8 cellular contexts compared by ENCODE assay signal in the genomic region with DNA sequence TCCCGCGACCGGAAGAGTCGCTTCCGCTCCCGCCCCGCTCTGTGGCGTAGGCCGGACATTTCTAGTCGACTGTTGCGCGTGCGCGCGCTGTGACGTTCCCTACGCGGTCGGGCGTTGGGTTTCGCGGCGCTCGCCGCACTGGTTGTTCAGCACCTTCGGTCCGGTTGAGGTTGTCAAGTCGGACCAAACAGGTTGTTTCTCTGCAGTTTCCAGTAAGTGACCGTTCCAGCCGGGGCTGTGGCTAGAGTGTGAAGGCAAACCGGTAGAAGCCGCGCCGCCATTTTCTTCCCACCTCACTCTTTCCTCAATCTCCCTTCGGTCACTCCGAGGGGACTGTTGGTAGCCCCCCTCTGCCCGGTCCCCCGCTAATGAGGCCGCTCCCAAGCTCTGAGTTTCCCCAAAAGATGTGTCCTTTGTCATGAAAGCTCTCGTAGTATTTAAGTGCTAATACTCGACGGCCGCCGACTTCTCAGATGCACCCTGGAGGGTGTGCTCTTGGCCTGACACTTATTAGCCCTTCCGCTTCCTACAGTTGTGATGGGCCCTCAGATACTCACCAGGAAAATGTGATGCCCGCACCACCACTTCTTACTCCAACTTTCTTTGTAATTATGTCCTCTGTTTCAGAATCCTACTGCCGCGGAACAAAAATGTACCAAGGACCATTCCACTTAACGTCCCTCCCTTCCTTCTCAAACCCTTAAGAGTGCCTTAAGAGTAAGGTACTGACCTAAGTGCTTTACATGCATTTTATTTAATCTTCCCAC. TPM values are rescaled to one million over a fixed set of nuclear protein-coding genes. Genes with fewer than 3 reads are reported as not detected.
DNase-seq lines count a peak whose midpoint lies in the region; ATAC-seq lines count a peak whose summit lies in the region.

No MANE protein-coding gene starts in this region.

- H3K27ac Mint-ChIP-seq in CD4-positive, alpha-beta memory T cell = peak overlapping the region; percentile 93 to 98 (median 97)

- H3K4me3 ChIP-seq in CD4-positive, alpha-beta memory T cell (ENCODE audit: low read length in 2 of 2) = peak overlapping the region; percentile 75 to 84
- peak overlapping the region; percentile 83 for H3K4me3 ChIP-seq in effector memory CD4-positive, alpha-beta T cell (ENCODE audit: insufficient read depth, low read depth, low read length, poor library complexity, severe bottlenecking)

- no peaks in the 10 kb centered on the region for H3K9me3 ChIP-seq in CD4-positive, alpha-beta memory T cell (ENCODE audit: control insufficient read depth in 1 of 2, low read length in 2 of 2)
- H3K9me3 ChIP-seq in effector memory CD4-positive, alpha-beta T cell (ENCODE audit: control insufficient read depth, low read length) = no peaks in the 10 kb centered on the region

- peak; percentile 94 for ATAC-seq in GM19438 (IDR thresholded peaks at IDR 0.05; ENCODE audit: low read depth, unreplicated experiment)
- ATAC-seq in HG03565 (IDR thresholded peaks at IDR 0.05; ENCODE audit: unreplicated experiment) = peak; percentile 91

- peaks cover 16% of the 10 kb centered on the region for H3K4me1 ChIP-seq in CD4-positive, alpha-beta memory T cell (ENCODE audit: insufficient read depth, low read length)
- no peaks in the 10 kb centered on the region for H3K4me1 ChIP-seq in effector memory CD4-positive, alpha-beta T cell (ENCODE audit: control insufficient read depth, insufficient read depth, low read length, poor library complexity, severe bottlenecking)

- H3K9me3 Mint-ChIP-seq in CD4-positive, alpha-beta memory T cell = no peaks in the 10 kb centered on the region

- POLR2A ChIA-PET in CD4-positive, alpha-beta memory T cell (lab: Charles Lee; ENCODE audit: partially characterized antibody) = interaction anchor here (1.0 to 2.0 kb wide), 8 partner anchors 25 to 60 kb away, joined by 3 to 12 read pairs (median 5); no protein-coding TSS in a partner anchor

- peaks cover 0 to 7% of the 10 kb centered on the region in 2 donors for H3K36me3 Mint-ChIP-seq in CD4-positive, alpha-beta memory T cell

- intact Hi-C loops in CD4-positive, alpha-beta memory T cell (cut with micrococcal nuclease) = loop anchor here (1.0 to 2.0 kb wide), 3 partner anchors 34 to 124 kb away; a partner anchor contains a TSS

- peaks cover 16 to 35% (median 28%) of the 10 kb centered on the region in 4 donors for H3K4me1 Mint-ChIP-seq in CD4-positive, alpha-beta memory T cell

- peak overlapping the region; percentile 82 for H3K27ac ChIP-seq in CD4-positive, alpha-beta memory T cell (ENCODE audit: low read depth, low read length)
- H3K27ac ChIP-seq in effector memory CD4-positive, alpha-beta T cell (ENCODE audit: insufficient read depth, low read length, poor library complexity, severe bottlenecking) = peak overlapping the region; percentile 69

- H3K27me3 Mint-ChIP-seq in CD4-positive, alpha-beta memory T cell = no peaks in the 10 kb centered on the region

- CTCF ChIA-PET in CD4-positive, alpha-beta memory T cell (lab: Charles Lee; ENCODE audit: partially characterized antibody) = interaction anchor here (1.0 to 2.3 kb wide), 7 partner anchors 47 to 95 kb away, joined by 3 to 12 read pairs (median 4); a partner anchor contains a TSS

- no peaks in the 10 kb centered on the region for H3K27me3 ChIP-seq in CD4-positive, alpha-beta memory T cell (ENCODE audit: insufficient read depth, low read length)
- H3K27me3 ChIP-seq in effector memory CD4-positive, alpha-beta T cell (replicated peaks; ENCODE audit: control insufficient read depth, insufficient read depth, low read length, poor library complexity, severe bottlenecking) = no peaks in the 10 kb centered on the region

- peak; percentile 63 to 75 (median 64) for DNase-seq in CD4-positive, alpha-beta memory T cell
- peak; percentile 92 for DNase-seq in NK-92 treated with Interleukin-12 subunit alpha and Interleukin-12 subunit beta, amount 100 ng/mL, for 24 hours (lab: John Stamatoyannopoulos, UW)
- DNase-seq in activated CD8-positive, alpha-beta memory T cell treated with anti-CD3 and anti-CD28 coated beads for 4 hours (ENCODE audit: low read depth in 2 of 2) = peak; percentile 63 to 66
- peak; percentile 50 to 73 (median 54) for DNase-seq in effector memory CD4-positive, alpha-beta T cell
- peak; percentile 96 for DNase-seq in medulla oblongata (ENCODE audit: extremely low spot score)
- DNase-seq in stimulated activated CD4-positive, alpha-beta T cell treated with anti-CD3 and anti-CD28 coated beads, TNF-alpha, amount 100 ng/mL, for 4 hours (ENCODE audit: low read depth in 3 of 3) = peak; percentile 62 to 66 (median 64)

- H3K4me3 Mint-ChIP-seq in CD4-positive, alpha-beta memory T cell = peak overlapping the region; percentile 93 to 97 (median 96)

- H3K36me3 ChIP-seq in CD4-positive, alpha-beta memory T cell (ENCODE audit: insufficient read depth, low read length) = no peaks in the 10 kb centered on the region
- H3K36me3 ChIP-seq in effector memory CD4-positive, alpha-beta T cell (ENCODE audit: control insufficient read depth, insufficient read depth, low read length) = no peaks in the 10 kb centered on the region

RNA-seq across cellular contexts. Expression of a gene that starts 56.3 kb away (rescaled TPM):
- 10 to 100 TPM; 80.2 to 95.1 TPM for total RNA-seq in CD4-positive, alpha-beta memory T cell
- polyA plus RNA-seq in CD4-positive, alpha-beta memory T cell = 10 to 100 TPM; 22.5 to 36.9 TPM

Comparison
In these comparisons a context has a peak if more than half of its experiments do, and no peak if none do; other contexts are left out.
1. Peak in every context shown above with its lines: DNase-seq, ATAC-seq, H3K4me3 ChIP-seq and H3K27ac ChIP-seq.